Comparison of ENCODE assay signal across 14 cellular contexts in genomic region chr1:45913925-45914501, GRCh38.
DNase-seq lines count a peak whose midpoint lies in the region; ATAC-seq and TF ChIP-seq lines count a peak whose summit lies in the region.
"Had no signal": no experiment of that assay in that cellular context is flagged by ENCODE, and none has a peak within 500 bp of the region (broad histone marks: within the 10 kb centered on the region; RNA-seq: fewer than 3 reads in every experiment).

No MANE protein-coding gene starts in this region.

- DNase-seq in ascending aorta (ENCODE audit: low spot score in 2 of 2): no peak
- no peak for DNase-seq in heart left ventricle
- DNase-seq in neural crest cell (ENCODE audit: low read depth, low spot score): no peak
- DNase-seq in amniotic stem cell (lab: John Stamatoyannopoulos, UW): no peak
- DNase-seq in DMS153 treated with DMSO at 0.1 percent for 48 hours (lab: John Stamatoyannopoulos, UW; ENCODE audit: unreplicated experiment): no peak
- DNase-seq in NCI-H2107 (lab: John Stamatoyannopoulos, UW): no peak
- DNase-seq: naive thymus-derived CD8-positive, alpha-beta T cell; NCI-H510A; stimulated activated CD4-positive, alpha-beta T cell treated with anti-CD3 and anti-CD28 coated beads, Interleukin-12 subunit alpha, Interleukin-12 subunit beta, amount 100 ng/mL, for 4 hours; T-cell had no signal

- no peaks in the 10 kb centered on the region for H3K27me3 Mint-ChIP-seq in neural crest cell (ENCODE audit: low read depth)
- H3K27me3 Mint-ChIP-seq: T-cell had no signal

- intact Hi-C loops in ascending aorta (cut with DNase I) (loop anchor here (2.0 kb wide), 2 partner anchors 21 to 111 kb away; partner anchors contain the start of gene MAST2), heart left ventricle (cut with DNase I) (loop anchor here in 2 of 10 donors (2.0 to 10.0 kb wide), 2 partner anchors 111 to 113 kb away; no protein-coding TSS in a partner anchor)

- no peak overlapping the region for H3K4me3 Mint-ChIP-seq in neural crest cell
- H3K4me3 Mint-ChIP-seq: naive thymus-derived CD8-positive, alpha-beta T cell; T-cell had no signal

- H3K4me1 Mint-ChIP-seq in neural crest cell: peaks cover 26% of the 10 kb centered on the region
- H3K4me1 Mint-ChIP-seq: T-cell had no signal

- H3K9me3 Mint-ChIP-seq in neural crest cell: no peaks in the 10 kb centered on the region
- H3K9me3 Mint-ChIP-seq: activated T-cell treated with anti-CD3 and anti-CD28 coated beads, Interleukin-2, amount 50 U/mL, for 72 hours; naive thymus-derived CD8-positive, alpha-beta T cell; T-cell had no signal

- H3K4me1 ChIP-seq in ACC112 (ENCODE audit: control insufficient read depth, insufficient read depth, low read length, unreplicated experiment) (peaks cover 16% of the 10 kb centered on the region), ascending aorta (peaks cover 2 to 7% of the 10 kb centered on the region in 2 donors), heart left ventricle (peaks cover 0 to 29% (median 7%) of the 10 kb centered on the region in 12 donors)

- peaks cover 5% of the 10 kb centered on the region; the same call in 1 of the 2 replicates for H3K36me3 ChIP-seq in ACC112 (ENCODE audit: insufficient read depth, low read length)
- H3K36me3 ChIP-seq in ascending aorta: no peaks in the 10 kb centered on the region
- H3K36me3 ChIP-seq in heart left ventricle: peaks cover 0 to 16% (median 0%) of the 10 kb centered on the region in 9 donors

- no peak overlapping the region for H2AFZ ChIP-seq in ACC112 (ENCODE audit: low read length, unreplicated experiment)

- peaks cover 3% of the 10 kb centered on the region for H3K79me2 ChIP-seq in ACC112 (ENCODE audit: control insufficient read depth, insufficient read depth, low read length, unreplicated experiment)

- no peak for TF ChIP-seq CTCF in ascending aorta (IDR thresholded peaks at IDR 0.05)
- TF ChIP-seq CTCF in heart left ventricle (IDR thresholded peaks at IDR 0.05): no peak
- no peak for TF ChIP-seq CTCF in neural crest cell (conservative IDR thresholded peaks at IDR 0.05)

- H3K9me3 ChIP-seq in ascending aorta: no peaks in the 10 kb centered on the region
- no peaks in the 10 kb centered on the region for H3K9me3 ChIP-seq in heart left ventricle

- peaks cover 5% of the 10 kb centered on the region for H3K36me3 Mint-ChIP-seq in neural crest cell (ENCODE audit: low read depth)
- H3K36me3 Mint-ChIP-seq: naive thymus-derived CD8-positive, alpha-beta T cell had no signal

- TF ChIP-seq POLR2A in heart left ventricle (IDR thresholded peaks at IDR 0.05): no peak

- H3K4me3 ChIP-seq in ACC112 (ENCODE audit: low read depth, low read length): no peak overlapping the region
- peak overlapping the region in 1 of 2 donors; percentile 37 for H3K4me3 ChIP-seq in ascending aorta
- peak overlapping the region in 11 of 12 donors; percentile 9 to 52 (median 40) for H3K4me3 ChIP-seq in heart left ventricle

- H3K27me3 ChIP-seq in ACC112 (ENCODE audit: insufficient read depth, low read length) (no peaks in the 10 kb centered on the region), ascending aorta (no peaks in the 10 kb centered on the region), heart left ventricle (no peaks in the 10 kb centered on the region)

- WGBS in heart left ventricle, 4 donors: 26 to 39% (median 33%) methylated on average over 2 of the region's 2 CpGs

- H3K27ac Mint-ChIP-seq in neural crest cell (ENCODE audit: unreplicated experiment): peak overlapping the region; percentile 8
- H3K27ac Mint-ChIP-seq: activated T-cell treated with anti-CD3 and anti-CD28 coated beads, Interleukin-2, amount 50 U/mL, for 72 hours; naive thymus-derived CD8-positive, alpha-beta T cell; T-cell had no signal

- H3K27ac ChIP-seq in ACC112 (ENCODE audit: low read depth, low read length) (peak overlapping the region; percentile 71), ascending aorta (peak overlapping the region; percentile 83 to 87), heart left ventricle (peak overlapping the region; percentile 78 to 94 (median 85))

- peak; percentile 25 to 70 (median 61) for ATAC-seq in heart left ventricle
- no peak for ATAC-seq in HG03442 (IDR thresholded peaks at IDR 0.05; ENCODE audit: unreplicated experiment)
- ATAC-seq: HCT116; naive thymus-derived CD8-positive, alpha-beta T cell; T-cell had no signal
